ENCODE assay signal across 33 cellular contexts in the genomic region with DNA sequence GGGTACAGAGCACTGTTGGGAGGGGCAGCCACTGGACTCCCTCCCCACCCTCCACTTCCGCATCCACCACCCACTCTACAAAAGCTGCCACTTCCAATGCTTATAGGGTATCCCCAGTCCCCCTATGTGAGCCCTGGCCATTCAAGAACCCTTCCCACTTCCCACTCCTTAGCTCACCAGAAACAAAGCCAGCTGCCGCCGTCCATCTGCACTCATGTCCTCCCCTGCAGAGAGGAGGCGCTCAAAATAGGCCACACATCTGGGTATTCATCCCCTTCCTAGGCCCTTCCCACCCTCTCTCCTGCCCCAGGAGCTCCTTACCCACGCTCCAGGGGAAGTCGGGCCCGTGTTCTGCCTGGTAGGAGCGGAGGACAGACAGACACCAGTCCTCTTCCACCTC. TPM values are rescaled to one million over a fixed set of nuclear protein-coding genes. Genes with fewer than 3 reads are reported as not detected.
"Had no signal": no experiment of that assay in that cellular context is flagged by ENCODE, and none has a peak within 500 bp of the region (broad histone marks: within the 10 kb centered on the region; RNA-seq: fewer than 3 reads in every experiment).

No MANE protein-coding gene starts in this region.

- H3K27ac Mint-ChIP-seq: activated CD4-positive, alpha-beta T cell treated with anti-CD3 and anti-CD28 coated beads for 36 hours; activated CD8-positive, alpha-beta T cell treated with anti-CD3 and anti-CD28 coated beads, Interleukin-2, amount 10 ng/mL, durations not matched to agents 7 days and 5 days; activated naive CD8-positive, alpha-beta T cell treated with anti-CD3 and anti-CD28 coated beads for 36 hours; T-helper 1 cell treated with Interleukin-12 subunit alpha and Interleukin-12 subunit beta and Interleukin-4 antibody, amounts not matched to agents 30 μg/mL and 1 μg/mL, for 36 hours; WTC11 had no signal

- H3K36me3 ChIP-seq: MG63 had no signal

- H3K4me3 Mint-ChIP-seq: activated CD4-positive, alpha-beta T cell treated with anti-CD3 and anti-CD28 coated beads for 36 hours; activated CD4-positive, alpha-beta T cell treated with anti-CD3 and anti-CD28 coated beads, Interleukin-2, amount 10 ng/mL, durations not matched to agents 7 days and 5 days; activated CD8-positive, alpha-beta T cell treated with anti-CD3 and anti-CD28 coated beads, Interleukin-2, amount 10 ng/mL, durations not matched to agents 7 days and 5 days; activated naive CD4-positive, alpha-beta T cell treated with anti-CD3 and anti-CD28 coated beads, Interleukin-2, amount 10 ng/mL, durations not matched to agents 7 days and 5 days; activated naive CD8-positive, alpha-beta T cell treated with anti-CD3 and anti-CD28 coated beads for 36 hours; activated T-cell treated with anti-CD3 and anti-CD28 coated beads, Interleukin-2, amount 50 U/mL, for 24 hours; T-helper 1 cell treated with Interleukin-12 subunit alpha and Interleukin-12 subunit beta and Interleukin-4 antibody, amounts not matched to agents 30 μg/mL and 1 μg/mL, for 36 hours; T-helper 2 cell treated with Interferon-gamma antibody and Interleukin-4, amounts not matched to agents 5 μg/mL and 100 μg/mL, for 36 hours; WTC11 had no signal

- DNase-seq: activated CD4-positive, alpha-beta T cell treated with anti-CD3 and anti-CD28 coated beads for 36 hours; activated CD4-positive, alpha-beta T cell treated with anti-CD3 and anti-CD28 coated beads, Interleukin-2, amount 10 ng/mL, durations not matched to agents 7 days and 5 days; activated CD4-positive, alpha-beta T cell treated with anti-CD3 and anti-CD28 coated beads, Interleukin-2, amount 50 U/mL, for 48 hours; activated CD8-positive, alpha-beta T cell treated with anti-CD3 and anti-CD28 coated beads, Interleukin-2, amount 10 ng/mL, durations not matched to agents 7 days and 5 days; activated gamma-delta T cell treated with Interleukin-2 at 50 U/mL for 16 hours; activated naive CD4-positive, alpha-beta T cell treated with anti-CD3 and anti-CD28 coated beads, Interleukin-2, amount 10 ng/mL, durations not matched to agents 7 days and 5 days; activated naive CD8-positive, alpha-beta T cell treated with anti-CD3 and anti-CD28 coated beads for 36 hours; activated T-cell treated with anti-CD3 and anti-CD28 coated beads, Interleukin-2, amount 50 U/mL, for 24 hours; amniotic stem cell; aorta; Karpas-422; MG63; NCI-H1092; NCI-H1436 treated with DMSO at 0.1 percent for 48 hours; NCI-H1694 treated with DMSO at 0.1 percent for 48 hours; NCI-H2029 treated with DMSO at 0.1 percent for 48 hours; NCI-H2107; NCI-H2171; NCI-H510A; NCI-H526; NCI-H748 treated with DMSO at 0.1 percent for 48 hours; NK-92 treated with Interleukin-12 subunit alpha and Interleukin-12 subunit beta, amount 100 ng/mL, for 24 hours; PC-3; Peyer's patch; RPMI8226; SIG-M5 had no signal

- ATAC-seq: activated CD4-positive, alpha-beta T cell treated with anti-CD3 and anti-CD28 coated beads for 36 hours; activated CD4-positive, CD25-positive, alpha-beta regulatory T cell treated with anti-CD3 and anti-CD28 coated beads, Interleukin-2, amount 50 U/mL, for 24 hours; activated CD8-positive, alpha-beta T cell treated with anti-CD3 and anti-CD28 coated beads, Interleukin-2, amount 10 ng/mL, durations not matched to agents 7 days and 5 days; PC-3; Right ventricle myocardium inferior; WTC11 had no signal

- H3K27ac ChIP-seq: breast epithelium, Peyer's patch had no signal

- H3K4me1 ChIP-seq: breast epithelium had no signal

- H3K9me3 ChIP-seq: breast epithelium, MG63, Peyer's patch had no signal

- H3K4me3 ChIP-seq: breast epithelium, MG63, Peyer's patch had no signal

- H3K27me3 ChIP-seq: breast epithelium, MG63, Peyer's patch had no signal

- H3K9me3 Mint-ChIP-seq: activated CD4-positive, alpha-beta T cell treated with anti-CD3 and anti-CD28 coated beads, Interleukin-2, amount 10 ng/mL, durations not matched to agents 7 days and 5 days; activated naive CD4-positive, alpha-beta T cell treated with anti-CD3 and anti-CD28 coated beads, Interleukin-2, amount 10 ng/mL, durations not matched to agents 7 days and 5 days; activated naive CD8-positive, alpha-beta T cell treated with anti-CD3 and anti-CD28 coated beads for 36 hours; activated T-cell treated with anti-CD3 and anti-CD28 coated beads, Interleukin-2, amount 50 U/mL, for 24 hours; T-helper 1 cell treated with Interleukin-12 subunit alpha and Interleukin-12 subunit beta and Interleukin-4 antibody, amounts not matched to agents 30 μg/mL and 1 μg/mL, for 36 hours; T-helper 2 cell treated with Interferon-gamma antibody and Interleukin-4, amounts not matched to agents 5 μg/mL and 100 μg/mL, for 36 hours; WTC11 had no signal

RNA-seq across cellular contexts. Expression of gene LY6G5C, which starts 6.5 kb away (rescaled TPM):
- total RNA-seq: Peyer's patch had no signal

RNA-seq across cellular contexts. Expression of gene LY6G6F, which starts 19.3 kb away (rescaled TPM):
- total RNA-seq: activated CD4-positive, alpha-beta T cell treated with anti-CD3 and anti-CD28 coated beads for 36 hours; activated CD4-positive, alpha-beta T cell treated with anti-CD3 and anti-CD28 coated beads, Interleukin-2, amount 10 ng/mL, durations not matched to agents 7 days and 5 days; activated CD8-positive, alpha-beta T cell treated with anti-CD3 and anti-CD28 coated beads, Interleukin-2, amount 10 ng/mL, durations not matched to agents 7 days and 5 days; activated naive CD8-positive, alpha-beta T cell treated with anti-CD3 and anti-CD28 coated beads for 36 hours; aorta; breast epithelium; cardiac septum; PC-3; Peyer's patch; Right ventricle myocardium inferior; WTC11 had no signal
- polyA plus RNA-seq: aorta had no signal
